Comparison of ENCODE assay signal across 20 cellular contexts in the genomic region with DNA sequence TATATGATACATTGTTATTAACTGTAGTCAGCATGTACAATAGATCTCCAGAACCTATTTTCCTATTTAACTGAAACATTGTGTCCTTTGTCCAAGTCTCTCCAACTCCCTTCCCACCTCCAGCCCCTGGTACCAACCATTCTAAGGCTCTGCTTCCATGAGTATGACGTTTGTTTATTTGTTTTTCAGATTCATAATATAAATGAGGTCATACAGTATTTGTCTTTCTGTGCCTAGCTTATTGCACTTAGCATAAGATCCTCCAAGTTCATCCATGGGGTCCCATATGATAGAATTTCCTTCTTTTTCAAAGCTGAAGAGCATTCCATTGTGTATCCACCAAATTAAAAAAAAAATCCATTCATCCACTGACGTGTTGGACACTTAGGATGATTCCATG. TPM values are rescaled to one million over a fixed set of nuclear protein-coding genes. Genes with fewer than 3 reads are reported as not detected.
A peak's percentile ranks its signal among the peaks of the same experiment; 100 is the strongest.
DNase-seq lines count a peak whose midpoint lies in the region; ATAC-seq and TF ChIP-seq lines count a peak whose summit lies in the region.
"Had no signal": no experiment of that assay in that cellular context is flagged by ENCODE, and none has a peak within 500 bp of the region (broad histone marks: within the 10 kb centered on the region; RNA-seq: fewer than 3 reads in every experiment).

No MANE protein-coding gene starts in this region.

- H3K27me3 Mint-ChIP-seq in MCF 10A (ENCODE audit: insufficient read depth, unreplicated experiment): no peaks in the 10 kb centered on the region
- H3K27me3 Mint-ChIP-seq: CD4-positive, alpha-beta T cell had no signal

- no peaks in the 10 kb centered on the region for H3K9me3 Mint-ChIP-seq in MCF 10A (ENCODE audit: unreplicated experiment)
- H3K9me3 Mint-ChIP-seq: CD4-positive, alpha-beta T cell had no signal

- H3K9ac ChIP-seq in mammary epithelial cell (ENCODE audit: insufficient read depth, low read length): no peak overlapping the region
- H3K9ac ChIP-seq in BLaER1 treated with 17β-estradiol and CSF1 and Interleukin-3, amounts not matched to agents 10 nM and 100 nM: no peak overlapping the region
- H3K9ac ChIP-seq in OCI-LY3 (ENCODE audit: low read length): no peak overlapping the region
- H3K9ac ChIP-seq: BLaER1 had no signal

- no peaks in the 10 kb centered on the region for H3K9me3 ChIP-seq in mammary epithelial cell (replicated peaks; ENCODE audit: insufficient read depth, low read length)
- peaks cover 0 to 13% (median 4%) of the 10 kb centered on the region in 11 experiments; a peak in 11 of 22 replicates for H3K9me3 ChIP-seq in BLaER1 treated with 17β-estradiol and CSF1 and Interleukin-3, amounts not matched to agents 10 nM and 100 nM (replicated peaks in 1 of 11)
- H3K9me3 ChIP-seq in OCI-LY3 (ENCODE audit: insufficient read depth, low read length): no peaks in the 10 kb centered on the region
- no peaks in the 10 kb centered on the region for H3K9me3 ChIP-seq in A673 (ENCODE audit: low read depth, low read length, poor library complexity, severe bottlenecking)
- H3K9me3 ChIP-seq: A549, HAP-1 had no signal

- H3K4me1 ChIP-seq in mammary epithelial cell (ENCODE audit: insufficient read depth, low read length) (peaks cover 14% of the 10 kb centered on the region), OCI-LY3 (ENCODE audit: low read length) (peaks cover 18% of the 10 kb centered on the region), A673 (ENCODE audit: insufficient read depth, low read length, poor library complexity, severe bottlenecking) (no peaks in the 10 kb centered on the region)
- peaks cover 6 to 33% (median 14%) of the 10 kb centered on the region in 10 experiments; a peak in 17 of 20 replicates for H3K4me1 ChIP-seq in BLaER1 treated with 17β-estradiol and CSF1 and Interleukin-3, amounts not matched to agents 10 nM and 100 nM
- H3K4me1 ChIP-seq: A549, HAP-1 had no signal

- H2AFZ ChIP-seq in mammary epithelial cell (ENCODE audit: low read depth, low read length) (peak overlapping the region; percentile 84), OCI-LY3 (ENCODE audit: low read depth, low read length) (no peak overlapping the region)

- no peak for ATAC-seq in omental fat pad (ENCODE audit: low FRiP score)
- ATAC-seq: A549 had no signal

- DNase-seq in mammary epithelial cell: no peak
- no peak for DNase-seq in MCF 10A (ENCODE audit: unreplicated experiment)
- no peak for DNase-seq in omental fat pad (ENCODE audit: low spot score)
- no peak for DNase-seq in A673 (ENCODE audit: low spot score)
- no peak for DNase-seq in NCI-H345 treated with DMSO at 0.1 percent for 48 hours (lab: John Stamatoyannopoulos, UW; ENCODE audit: unreplicated experiment)
- DNase-seq: 8988T; Calu3; CD4-positive, alpha-beta T cell; COR-L47; DMS79; GF-D8; GOT3 had no signal

- H3K79me2 ChIP-seq in mammary epithelial cell (ENCODE audit: insufficient read depth, low read length): no peaks in the 10 kb centered on the region
- H3K79me2 ChIP-seq in OCI-LY3 (ENCODE audit: low read length): no peaks in the 10 kb centered on the region

- WGBS in mammary epithelial cell (ENCODE audit: low coverage, missing lambda C conversion rate): 61% methylated on average over 2 of the region's 2 CpGs

- H3K4me3 ChIP-seq in mammary epithelial cell (replicated peaks in 1 of 3; ENCODE audit: insufficient read depth in 1 of 3, low read depth in 2 of 3, low read length in 3 of 3) (no peak overlapping the region), OCI-LY3 (ENCODE audit: low read length) (peak overlapping the region; percentile 3; the same call in 1 of the 2 replicates), A673 (ENCODE audit: low read depth, low read length, poor library complexity, severe bottlenecking) (no peak overlapping the region)
- H3K4me3 ChIP-seq in BLaER1 treated with 17β-estradiol and CSF1 and Interleukin-3, amounts not matched to agents 10 nM and 100 nM: no peak overlapping the region
- H3K4me3 ChIP-seq: A549, BLaER1, HAP-1 had no signal

- no peak overlapping the region for H3K4me3 Mint-ChIP-seq in MCF 10A (ENCODE audit: unreplicated experiment)
- H3K4me3 Mint-ChIP-seq: CD14-positive monocyte; CD4-positive, alpha-beta T cell had no signal

- BruUV-seq in mammary epithelial cell (replicated peaks; lab: Mats Ljungman, UMichigan) (no TSS peak), MCF 10A (replicated peaks; lab: Mats Ljungman, UMichigan) (no TSS peak), A673 (replicated peaks; lab: Mats Ljungman, UMichigan) (no TSS peak)

- POLR2A ChIA-PET in MCF 10A (lab: Yijun Ruan, JAX): interaction anchor here (0.5 to 0.9 kb wide), 3 partner anchors 46 to 1808 kb away, joined by 3 to 4 read pairs (median 3); no protein-coding TSS in a partner anchor
- POLR2A ChIA-PET in A673 (lab: Charles Lee; ENCODE audit: low non-redundant PET): no interaction called here

- no peaks in the 10 kb centered on the region for H4K20me1 ChIP-seq in mammary epithelial cell (ENCODE audit: insufficient read depth, low read length)
- no peaks in the 10 kb centered on the region for H4K20me1 ChIP-seq in BLaER1 treated with 17β-estradiol and CSF1 and Interleukin-3, amounts not matched to agents 10 nM and 100 nM
- no peaks in the 10 kb centered on the region for H4K20me1 ChIP-seq in OCI-LY3 (ENCODE audit: insufficient read depth, low read length)
- H4K20me1 ChIP-seq: BLaER1 had no signal

- intact Hi-C loops in mammary epithelial cell (cut with micrococcal nuclease) (no loop called here), MCF 10A (cut with micrococcal nuclease) (no loop called here), A673 (cut with micrococcal nuclease; ENCODE audit: unreplicated experiment) (no loop called here)

- H3K36me3 Mint-ChIP-seq in MCF 10A (ENCODE audit: insufficient read depth, unreplicated experiment): no peaks in the 10 kb centered on the region
- H3K36me3 Mint-ChIP-seq: CD14-positive monocyte had no signal

- H3K4me2 ChIP-seq in mammary epithelial cell (ENCODE audit: insufficient read depth, low read depth, low read length): peak overlapping the region; percentile 56
- peak overlapping the region in 10 of 11 experiments; percentile 10 to 70 (median 57); a peak in 17 of 22 replicates for H3K4me2 ChIP-seq in BLaER1 treated with 17β-estradiol and CSF1 and Interleukin-3, amounts not matched to agents 10 nM and 100 nM
- H3K4me2 ChIP-seq in OCI-LY3 (ENCODE audit: low read length): peak overlapping the region; percentile 60
- H3K4me2 ChIP-seq: A549 had no signal

- dilution Hi-C loops in mammary epithelial cell (cut with HindIII; ENCODE audit: low sequenced_read_pairs): no loop called here

- H3K36me3 ChIP-seq in mammary epithelial cell (ENCODE audit: insufficient read depth, low read length) (no peaks in the 10 kb centered on the region), OCI-LY3 (replicated peaks; ENCODE audit: low read depth, low read length) (no peaks in the 10 kb centered on the region), A673 (ENCODE audit: insufficient read depth, low read length, poor library complexity, severe bottlenecking) (no peaks in the 10 kb centered on the region)
- no peaks in the 10 kb centered on the region for H3K36me3 ChIP-seq in BLaER1 treated with 17β-estradiol and CSF1 and Interleukin-3, amounts not matched to agents 10 nM and 100 nM
- H3K36me3 ChIP-seq: BLaER1, HAP-1 had no signal

- TF ChIP-seq CTCF in mammary epithelial cell (conservative IDR thresholded peaks at IDR 0.05 in 1 of 2, IDR thresholded peaks at IDR 0.05 in 1 of 2; ENCODE audit: extremely low read depth in 1 of 2, insufficient read depth in 1 of 2, low read depth in 1 of 2, low read length in 2 of 2): no peak
- no peak for TF ChIP-seq CTCF in MCF 10A (IDR thresholded peaks at IDR 0.05; ENCODE audit: unreplicated experiment)
- TF ChIP-seq CTCF in OCI-LY3 (IDR thresholded peaks at IDR 0.05; ENCODE audit: low read depth, low read length): no peak
- TF ChIP-seq CTCF in omental fat pad (IDR thresholded peaks at IDR 0.05): no peak
- TF ChIP-seq CTCF in A673 (conservative IDR thresholded peaks at IDR 0.05; ENCODE audit: low read depth, low read length): no peak

- in situ Hi-C loops in mammary epithelial cell (cut with MboI; ENCODE audit: low sequenced_read_pairs in 2 of 2): loop anchor here (10.0 kb wide), 1 partner anchor 118 kb away; no protein-coding TSS in a partner anchor

- H3K4me1 Mint-ChIP-seq in MCF 10A (ENCODE audit: insufficient read depth, unreplicated experiment): peaks cover 8% of the 10 kb centered on the region

- H3K27me3 ChIP-seq in mammary epithelial cell (ENCODE audit: insufficient read depth, low read length): no peaks in the 10 kb centered on the region
- H3K27me3 ChIP-seq in BLaER1 treated with 17β-estradiol and CSF1 and Interleukin-3, amounts not matched to agents 10 nM and 100 nM: no peaks in the 10 kb centered on the region
- H3K27me3 ChIP-seq in OCI-LY3 (ENCODE audit: low read depth, low read length): peaks cover 20% of the 10 kb centered on the region
- no peaks in the 10 kb centered on the region for H3K27me3 ChIP-seq in A673 (replicated peaks; ENCODE audit: insufficient read depth, low read depth, low read length, poor library complexity)
- H3K27me3 ChIP-seq: BLaER1 had no signal

- H3K27ac ChIP-seq in mammary epithelial cell (ENCODE audit: insufficient read depth, low read depth, low read length) (no peak overlapping the region), OCI-LY3 (ENCODE audit: low read length) (no peak overlapping the region), A673 (ENCODE audit: low read depth, low read length, poor library complexity, severe bottlenecking) (no peak overlapping the region)
- H3K27ac ChIP-seq in BLaER1 treated with 17β-estradiol and CSF1 and Interleukin-3, amounts not matched to agents 10 nM and 100 nM: no peak overlapping the region
- H3K27ac ChIP-seq: A549, BLaER1 had no signal

- H3K27ac Mint-ChIP-seq in MCF 10A (ENCODE audit: low read depth, unreplicated experiment): no peak overlapping the region
- H3K27ac Mint-ChIP-seq: CD4-positive, alpha-beta T cell had no signal

- CTCF ChIA-PET in mammary epithelial cell (lab: Charles Lee; ENCODE audit: low non-redundant PET) (no interaction called here), MCF 10A (lab: Yijun Ruan, JAX) (interaction anchor here (0.7 to 11.3 kb wide), 2 partner anchors 46 to 60 kb away, joined by 3 to 174 read pairs; no protein-coding TSS in a partner anchor), A673 (lab: Charles Lee) (no interaction called here)

RNA-seq across cellular contexts. Expression of gene OTOA, which starts 39.4 kb away (rescaled TPM):
- 1 to 10 TPM in 1 of 2 donors, under 1 TPM in 1; 0.21 to 1.5 TPM for total RNA-seq in mammary epithelial cell
- 0.07 TPM for polyA plus RNA-seq in mammary epithelial cell
- polyA minus RNA-seq in mammary epithelial cell: not detected
- total RNA-seq in MCF 10A (2022): 0.12 and 0.17 TPM in 2 replicates
- 1 to 10 TPM in 2 of 4 donors, under 1 TPM in 2; 0.25 to 1.2 (median 0.69) TPM for total RNA-seq in omental fat pad
- 0.13 TPM in 1 of 2 replicates, not detected in the other for total RNA-seq in A673 (2021)
- total RNA-seq: Daoy had no signal

RNA-seq across cellular contexts. Expression of gene IGSF6, which starts 50.7 kb away (rescaled TPM):
- total RNA-seq in mammary epithelial cell (not detected), MCF 10A (2022) (not detected in 2 replicates), omental fat pad (10 to 100 TPM in 1 of 4 donors, 1 to 10 TPM in 3; 2.8 to 18.6 (median 6.8) TPM), A673 (2021) (not detected in 2 replicates)
- polyA plus RNA-seq in mammary epithelial cell: not detected
- not detected for polyA minus RNA-seq in mammary epithelial cell
- total RNA-seq: Calu3, Daoy, G401 had no signal
- polyA plus RNA-seq: A549 had no signal
